ENCODE assay signal across 23 cellular contexts in the genomic region with DNA sequence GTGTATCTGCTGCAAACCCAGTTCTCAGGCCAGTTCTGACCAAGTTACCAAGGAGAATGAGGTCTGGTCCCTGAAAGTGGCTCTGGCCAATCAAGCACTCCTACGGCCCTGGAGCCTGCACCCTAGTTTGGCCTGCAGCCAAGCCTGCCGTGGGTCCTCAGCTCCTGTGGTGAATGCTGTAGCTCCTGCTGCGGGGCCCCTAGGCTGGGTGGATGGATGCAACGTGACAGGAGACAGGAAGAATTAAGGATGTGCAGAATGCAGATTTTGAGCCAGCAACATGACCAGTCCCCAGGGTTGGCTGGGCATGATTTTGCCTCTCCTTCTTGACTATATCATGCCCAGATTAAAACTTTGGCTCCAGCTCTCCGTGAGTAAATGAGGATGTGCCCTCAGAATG.
"Had no signal": no experiment of that assay in that cellular context is flagged by ENCODE, and none has a peak within 500 bp of the region (broad histone marks: within the 10 kb centered on the region; RNA-seq: fewer than 3 reads in every experiment).

No MANE protein-coding gene starts in this region.

- H3K4me2 ChIP-seq: hepatocyte, neural progenitor cell had no signal

- H3K9ac ChIP-seq: neural progenitor cell had no signal

- H3K27me3 ChIP-seq: dorsolateral prefrontal cortex, hepatocyte, neural progenitor cell, ovary, right lobe of liver, stomach had no signal

- H3K27me3 Mint-ChIP-seq: activated B cell treated with CpG ODN at 0.5 μM for 24 hours; activated CD4-positive, alpha-beta memory T cell treated with anti-CD3 and anti-CD28 coated beads for 36 hours; activated CD8-positive, alpha-beta memory T cell treated with anti-CD3 and anti-CD28 coated beads, Interleukin-2, amount 10 ng/mL, durations not matched to agents 7 days and 5 days; activated T-helper 17 cell treated with anti-CD3 and anti-CD28 coated beads, Interleukin-2, amount 50 U/mL, for 72 hours; memory B cell; naive B cell had no signal

- H3K4me3 ChIP-seq: dorsolateral prefrontal cortex, hepatocyte, mucosa of descending colon, neural progenitor cell, ovary, psoas muscle, right lobe of liver, stomach had no signal

- H3K9me3 ChIP-seq: mucosa of descending colon, ovary, psoas muscle, right lobe of liver, stomach had no signal

- FAIRE-seq: colon, small intestine had no signal

- DNase-seq: activated B cell treated with CpG ODN at 0.5 μM for 24 hours; activated CD4-positive, alpha-beta memory T cell treated with anti-CD3 and anti-CD28 coated beads for 36 hours; activated CD4-positive, alpha-beta T cell treated with anti-CD3 and anti-CD28 coated beads for 4 hours; activated CD8-positive, alpha-beta memory T cell treated with anti-CD3 and anti-CD28 coated beads, Interleukin-2, amount 10 ng/mL, durations not matched to agents 7 days and 5 days; activated naive CD4-positive, alpha-beta T cell treated with anti-CD3 and anti-CD28 coated beads for 36 hours; caudate nucleus; dorsolateral prefrontal cortex; foreskin fibroblast; naive B cell; ovary; psoas muscle; right lobe of liver; small intestine; stimulated activated CD4-positive, alpha-beta T cell treated with anti-CD3 and anti-CD28 coated beads, Interleukin-4, amount 100 ng/mL, for 1 hour; stomach had no signal

- H3K36me3 ChIP-seq: neural progenitor cell, ovary had no signal

- H3K27ac Mint-ChIP-seq: activated B cell treated with CpG ODN at 0.5 μM for 24 hours; activated CD4-positive, alpha-beta memory T cell treated with anti-CD3 and anti-CD28 coated beads for 36 hours; activated CD8-positive, alpha-beta memory T cell treated with anti-CD3 and anti-CD28 coated beads, Interleukin-2, amount 10 ng/mL, durations not matched to agents 7 days and 5 days; activated naive CD4-positive, alpha-beta T cell treated with anti-CD3 and anti-CD28 coated beads for 36 hours; memory B cell had no signal

- H3K36me3 Mint-ChIP-seq: activated CD4-positive, alpha-beta memory T cell treated with anti-CD3 and anti-CD28 coated beads for 36 hours; activated CD8-positive, alpha-beta memory T cell treated with anti-CD3 and anti-CD28 coated beads, Interleukin-2, amount 10 ng/mL, durations not matched to agents 7 days and 5 days; memory B cell had no signal

- H3K27ac ChIP-seq: epithelial cell of prostate, hepatocyte, neural progenitor cell, ovary, psoas muscle, right lobe of liver, stomach had no signal

- H3K9me3 Mint-ChIP-seq: activated B cell treated with CpG ODN at 0.5 μM for 24 hours; activated CD4-positive, alpha-beta memory T cell treated with anti-CD3 and anti-CD28 coated beads for 36 hours; activated naive CD4-positive, alpha-beta T cell treated with anti-CD3 and anti-CD28 coated beads for 36 hours; activated T-helper 17 cell treated with anti-CD3 and anti-CD28 coated beads, Interleukin-2, amount 50 U/mL, for 72 hours; memory B cell; naive B cell had no signal

- ATAC-seq: activated CD8-positive, alpha-beta memory T cell treated with anti-CD3 and anti-CD28 coated beads, Interleukin-2, amount 10 ng/mL, durations not matched to agents 7 days and 5 days; activated T-helper 17 cell treated with anti-CD3 and anti-CD28 coated beads, Interleukin-2, amount 50 U/mL, for 72 hours; mucosa of descending colon; psoas muscle; right lobe of liver had no signal

- H3K4me3 Mint-ChIP-seq: activated B cell treated with CpG ODN at 0.5 μM for 24 hours; activated CD4-positive, alpha-beta memory T cell treated with anti-CD3 and anti-CD28 coated beads for 36 hours; activated CD8-positive, alpha-beta memory T cell treated with anti-CD3 and anti-CD28 coated beads, Interleukin-2, amount 10 ng/mL, durations not matched to agents 7 days and 5 days; activated naive CD4-positive, alpha-beta T cell treated with anti-CD3 and anti-CD28 coated beads for 36 hours; brain; memory B cell; neural progenitor cell had no signal
